20 cellular contexts compared by ENCODE assay signal in genomic region chr5:124997186-124997893, GRCh38.
DNase-seq lines count a peak whose midpoint lies in the region; FAIRE-seq and TF ChIP-seq lines count a peak whose summit lies in the region.
"Had no signal": no experiment of that assay in that cellular context is flagged by ENCODE, and none has a peak within 500 bp of the region (broad histone marks: within the 10 kb centered on the region; RNA-seq: fewer than 3 reads in every experiment).

No MANE protein-coding gene starts in this region.

- H3K4me1 Mint-ChIP-seq in endodermal cell = peaks cover 44% of the 10 kb centered on the region
- H3K4me1 Mint-ChIP-seq: activated CD8-positive, alpha-beta memory T cell treated with anti-CD3 and anti-CD28 coated beads, Interleukin-2, amount 10 ng/mL, durations not matched to agents 7 days and 5 days had no signal

- H3K79me2 ChIP-seq in PC-9 (ENCODE audit: low read depth) (no peaks in the 10 kb centered on the region), osteoblast (ENCODE audit: insufficient read depth, low read length) (no peaks in the 10 kb centered on the region)

- DNase-seq in PC-9 (no peak), endodermal cell (no peak), osteoblast (ENCODE audit: insufficient read length, low spot score, missing footprints) (no peak), GM12892 (ENCODE audit: insufficient read length) (no peak), midbrain (lab: John Stamatoyannopoulos, UW) (no peak), GOT3 (lab: John Stamatoyannopoulos, UW) (no peak)
- DNase-seq in activated effector memory CD4-positive, alpha-beta T cell treated with Interleukin-2 at 50 U/mL for 16 hours = no peak
- DNase-seq: activated CD4-positive, CD25-positive, alpha-beta regulatory T cell treated with anti-CD3 and anti-CD28 coated beads, Interleukin-2, amount 50 U/mL, for 72 hours; activated CD8-positive, alpha-beta memory T cell treated with anti-CD3 and anti-CD28 coated beads, Interleukin-2, amount 10 ng/mL, durations not matched to agents 7 days and 5 days; activated gamma-delta T cell; amygdala; KG1; NCI-H1048; NCI-H2029; NCI-H446 treated with DMSO at 0.1 percent for 48 hours; ovary; SHP77; stimulated activated CD4-positive, alpha-beta T cell treated with anti-CD3 and anti-CD28 coated beads, Interleukin-2, amount 100 ng/mL, for 48 hours had no signal

- H3K27ac ChIP-seq in PC-9 = peak overlapping the region; percentile 17; the same call in 1 of the 2 replicates
- H3K27ac ChIP-seq in endodermal cell (ENCODE audit: low read depth, low read length) = peak overlapping the region; percentile 96
- no peak overlapping the region for H3K27ac ChIP-seq in osteoblast (ENCODE audit: low read depth, low read length)
- H3K27ac ChIP-seq: HL-60, ovary had no signal

- H2AFZ ChIP-seq in PC-9 (no peak overlapping the region), osteoblast (ENCODE audit: low read length) (peak overlapping the region; percentile 25)

- H3K9me2 ChIP-seq in PC-9 (ENCODE audit: insufficient read depth) = no peaks in the 10 kb centered on the region

- no peaks in the 10 kb centered on the region for H3K27me3 Mint-ChIP-seq in endodermal cell (ENCODE audit: insufficient read depth)
- H3K27me3 Mint-ChIP-seq: activated CD8-positive, alpha-beta memory T cell treated with anti-CD3 and anti-CD28 coated beads, Interleukin-2, amount 10 ng/mL, durations not matched to agents 7 days and 5 days had no signal

- no peak for TF ChIP-seq CTCF in PC-9 (conservative IDR thresholded peaks at IDR 0.05)
- TF ChIP-seq CTCF in endodermal cell (conservative IDR thresholded peaks at IDR 0.05) = no peak
- TF ChIP-seq CTCF in osteoblast (IDR thresholded peaks at IDR 0.05; ENCODE audit: extremely low read depth, low read depth, low read length) = no peak

- H3K9ac ChIP-seq in ES-I3 (ENCODE audit: low read depth, low read length) (peak overlapping the region; percentile 11; the same call in 1 of the 2 replicates), endodermal cell (ENCODE audit: extremely low read depth, low read length, poor library complexity, severe bottlenecking) (no peak overlapping the region)

- 78 to 86% methylated on average over 3 of the region's 3 CpGs for WGBS in endodermal cell (ENCODE audit: insufficient coverage in 1 of 2, insufficient read length in 1 of 2), 2 experiments

- H3K4me2 ChIP-seq in PC-9 (no peak overlapping the region), osteoblast (ENCODE audit: insufficient read depth, low read length) (no peak overlapping the region)

- no TSS peak for BruUV-seq in PC-9 (replicated peaks; lab: Mats Ljungman, UMichigan)

- H3K27me3 ChIP-seq in PC-9 (ENCODE audit: insufficient read depth, low read depth) (no peaks in the 10 kb centered on the region), endodermal cell (ENCODE audit: control insufficient read depth, insufficient read depth, low read length, poor library complexity, severe bottlenecking) (no peaks in the 10 kb centered on the region), osteoblast (ENCODE audit: insufficient read depth, low read length) (no peaks in the 10 kb centered on the region)
- H3K27me3 ChIP-seq: ovary had no signal

- H3K4me1 ChIP-seq in ES-I3 (ENCODE audit: insufficient read depth, low read length) (peaks cover 31% of the 10 kb centered on the region), PC-9 (replicated peaks; ENCODE audit: insufficient read depth) (peaks cover 9% of the 10 kb centered on the region; the same call in 1 of the 2 replicates), endodermal cell (ENCODE audit: control insufficient read depth, insufficient read depth, low read length) (no peaks in the 10 kb centered on the region), osteoblast (ENCODE audit: insufficient read depth, low read length) (peaks cover 5% of the 10 kb centered on the region)

- POLR2A ChIA-PET in PC-9 (lab: Charles Lee; ENCODE audit: unreplicated experiment) = no interaction called here

- no peak overlapping the region for H3K4me3 Mint-ChIP-seq in endodermal cell
- H3K4me3 Mint-ChIP-seq: activated CD8-positive, alpha-beta memory T cell treated with anti-CD3 and anti-CD28 coated beads, Interleukin-2, amount 10 ng/mL, durations not matched to agents 7 days and 5 days had no signal

- no peaks in the 10 kb centered on the region for H3F3A ChIP-seq in PC-9 (ENCODE audit: insufficient read depth, low read depth)

- FAIRE-seq in GM12892 (lab: Jason Lieb, UNC) = no peak

- H3K27ac Mint-ChIP-seq in endodermal cell = peak overlapping the region; percentile 59
- H3K27ac Mint-ChIP-seq: activated CD8-positive, alpha-beta memory T cell treated with anti-CD3 and anti-CD28 coated beads, Interleukin-2, amount 10 ng/mL, durations not matched to agents 7 days and 5 days had no signal

- no peak for TF ChIP-seq POLR2A in GM12892 (IDR thresholded peaks at IDR 0.05; ENCODE audit: low read depth, low read length)

- intact Hi-C loops in PC-9 (cut with micrococcal nuclease; ENCODE audit: unreplicated experiment) = no loop called here

- H3K36me3 Mint-ChIP-seq in endodermal cell (ENCODE audit: low read depth) = peaks cover 2% of the 10 kb centered on the region
- H3K36me3 Mint-ChIP-seq: activated CD8-positive, alpha-beta memory T cell treated with anti-CD3 and anti-CD28 coated beads, Interleukin-2, amount 10 ng/mL, durations not matched to agents 7 days and 5 days had no signal

- H3K36me3 ChIP-seq in ES-I3 (ENCODE audit: insufficient read depth, low read length) (no peaks in the 10 kb centered on the region), PC-9 (ENCODE audit: low read depth) (no peaks in the 10 kb centered on the region), endodermal cell (ENCODE audit: control insufficient read depth, insufficient read depth, low read length) (no peaks in the 10 kb centered on the region), osteoblast (ENCODE audit: insufficient read depth, low read length) (no peaks in the 10 kb centered on the region)
- H3K36me3 ChIP-seq: ovary had no signal

- CTCF ChIA-PET in PC-9 (lab: Charles Lee) = no interaction called here

- no peak overlapping the region for H3K4me3 ChIP-seq in PC-9
- no peak overlapping the region for H3K4me3 ChIP-seq in endodermal cell (ENCODE audit: low read length)
- no peak overlapping the region for H3K4me3 ChIP-seq in osteoblast (ENCODE audit: insufficient read depth, low read length)
- H3K4me3 ChIP-seq: ovary had no signal

- H3K9me3 ChIP-seq in ES-I3 (ENCODE audit: control insufficient read depth, insufficient read depth, low read length) (no peaks in the 10 kb centered on the region), PC-9 (ENCODE audit: insufficient read depth, low read depth) (no peaks in the 10 kb centered on the region), endodermal cell (ENCODE audit: control insufficient read depth, low read length) (no peaks in the 10 kb centered on the region), osteoblast (ENCODE audit: low read depth, low read length) (no peaks in the 10 kb centered on the region)
- H3K9me3 ChIP-seq: ovary had no signal

- H3K9me3 Mint-ChIP-seq in endodermal cell = no peaks in the 10 kb centered on the region

- H4K20me1 ChIP-seq in PC-9 (ENCODE audit: insufficient read depth) = no peaks in the 10 kb centered on the region
- H4K20me1 ChIP-seq in osteoblast (ENCODE audit: insufficient read depth, low read length) = no peaks in the 10 kb centered on the region
